9 cellular contexts compared by ENCODE assay signal in the genomic region with DNA sequence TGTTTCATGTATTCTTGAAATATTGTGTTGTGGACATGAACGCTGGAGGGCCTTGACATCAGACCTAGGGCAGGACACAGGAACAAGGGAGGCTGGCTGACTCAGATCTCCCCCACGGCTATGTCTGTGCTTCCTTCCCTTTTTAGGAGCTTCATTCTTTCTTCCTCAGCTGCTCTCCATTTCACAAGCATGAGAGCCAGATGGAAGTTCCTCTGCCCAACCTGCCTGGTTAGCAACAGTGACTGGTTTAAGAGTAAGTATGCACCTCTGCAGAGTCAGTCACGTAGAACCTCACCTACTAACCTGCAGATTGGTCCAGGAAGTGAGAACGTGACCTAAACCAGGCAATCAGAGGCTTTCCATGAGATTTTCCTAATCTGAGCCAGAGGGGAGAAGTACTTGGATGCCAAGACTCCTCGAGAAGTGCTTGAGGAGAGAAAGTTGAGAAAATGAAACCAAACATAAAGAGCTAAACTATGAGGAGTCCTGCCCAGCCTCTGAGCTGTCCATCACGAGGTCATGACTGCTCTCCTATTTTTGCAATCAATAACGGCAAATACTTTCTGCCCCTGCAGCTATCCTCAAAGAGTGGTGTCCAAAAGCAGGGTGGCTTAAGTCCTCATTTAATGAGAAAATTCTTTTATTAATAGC.
DNase-seq lines count a peak whose midpoint lies in the region; ATAC-seq, FAIRE-seq and TF ChIP-seq lines count a peak whose summit lies in the region.
"Had no signal": no experiment of that assay in that cellular context is flagged by ENCODE, and none has a peak within 500 bp of the region (broad histone marks: within the 10 kb centered on the region; RNA-seq: fewer than 3 reads in every experiment).

No MANE protein-coding gene starts in this region.

- no peak overlapping the region for H3K23ac ChIP-seq in mesenchymal stem cell (ENCODE audit: low read length in 2 of 2)

- H3K36me3 ChIP-seq in bronchial epithelial cell (ENCODE audit: control insufficient read depth, insufficient read depth, low read length) (no peaks in the 10 kb centered on the region), mesenchymal stem cell (ENCODE audit: control insufficient read depth in 1 of 2, insufficient read depth in 2 of 2, low read depth in 1 of 2, low read length in 2 of 2) (no peaks in the 10 kb centered on the region)

- TF ChIP-seq CTCF in AG10803 (conservative IDR thresholded peaks at IDR 0.05; ENCODE audit: low read length) (no peak), bronchial epithelial cell (IDR thresholded peaks at IDR 0.05; ENCODE audit: insufficient read depth, low read length, severe bottlenecking) (no peak)

- no peak overlapping the region for H3K18ac ChIP-seq in mesenchymal stem cell (ENCODE audit: low read depth in 1 of 2, low read length in 2 of 2)

- H3K27me3 ChIP-seq in bronchial epithelial cell (ENCODE audit: control insufficient read depth, insufficient read depth, low read length) (no peaks in the 10 kb centered on the region), mesenchymal stem cell (ENCODE audit: control insufficient read depth in 1 of 2, insufficient read depth in 1 of 2, low read length in 2 of 2) (no peaks in the 10 kb centered on the region)

- H3K4me1 ChIP-seq in mesenchymal stem cell (ENCODE audit: control insufficient read depth, insufficient read depth, low read depth, low read length) = peaks cover 3% of the 10 kb centered on the region

- FAIRE-seq in bronchial epithelial cell (lab: Jason Lieb, UNC) = peak; percentile 77
- FAIRE-seq in urothelium cell line (lab: Jason Lieb, UNC) = no peak

- H2BK12ac ChIP-seq in mesenchymal stem cell (ENCODE audit: low read length in 2 of 2) = peak overlapping the region in 1 of 2 experiments; percentile 33

- peaks cover 3% of the 10 kb centered on the region for H3K9me3 ChIP-seq in mesenchymal stem cell (ENCODE audit: control insufficient read depth, low read length)

- H4K8ac ChIP-seq in mesenchymal stem cell (ENCODE audit: low read length) = peak overlapping the region; percentile 69

- no peaks in the 10 kb centered on the region for H3K79me1 ChIP-seq in mesenchymal stem cell (replicated peaks; ENCODE audit: low read length, poor library complexity, severe bottlenecking)

- H3K4me2 ChIP-seq in mesenchymal stem cell (ENCODE audit: low read length, poor library complexity, severe bottlenecking) = no peak overlapping the region

- H2AFZ ChIP-seq in mesenchymal stem cell (ENCODE audit: low read depth, low read length) = peak overlapping the region; percentile 55

- peak overlapping the region; percentile 78 for H3K9ac ChIP-seq in mesenchymal stem cell (ENCODE audit: low read length)

- no peak for ATAC-seq in HG03025 (IDR thresholded peaks at IDR 0.05; ENCODE audit: low FRiP score, unreplicated experiment)
- no peak for ATAC-seq in HG03571 (IDR thresholded peaks at IDR 0.05; ENCODE audit: unreplicated experiment)

- H4K91ac ChIP-seq in mesenchymal stem cell (ENCODE audit: low read length) = peak overlapping the region; percentile 37

- H3K27ac ChIP-seq in mesenchymal stem cell (ENCODE audit: low read length, poor library complexity, severe bottlenecking) = no peak overlapping the region

- no peak overlapping the region for H2BK5ac ChIP-seq in mesenchymal stem cell (ENCODE audit: low read depth, low read length, poor library complexity, severe bottlenecking)

- DNase-seq in AG10803 (ENCODE audit: low read depth) = peak; percentile 54
- peak; percentile 74 for DNase-seq in M059J (ENCODE audit: low read depth)
- DNase-seq in bronchial epithelial cell (ENCODE audit: low read depth) = no peak
- no peak for DNase-seq in mesenchymal stem cell
- DNase-seq in GM19240 (ENCODE audit: insufficient read length, low spot score) = no peak
- DNase-seq in urothelium cell line (ENCODE audit: low spot score) = no peak
- DNase-seq: activated CD4-positive, alpha-beta memory T cell treated with anti-CD3 and anti-CD28 coated beads for 36 hours had no signal

- H3K4ac ChIP-seq in mesenchymal stem cell (ENCODE audit: low read depth in 1 of 2, low read length in 2 of 2) = no peak overlapping the region

- H3K4me3 ChIP-seq in AG10803 (ENCODE audit: low read length) = peak overlapping the region; percentile 0
- H3K4me3 ChIP-seq in bronchial epithelial cell (ENCODE audit: low read depth, low read length) = no peak overlapping the region
- H3K4me3 ChIP-seq in mesenchymal stem cell (ENCODE audit: insufficient read depth in 1 of 2, low read depth in 1 of 2, low read length in 2 of 2) = peak overlapping the region in 1 of 2 experiments; percentile 60

- H2AK5ac ChIP-seq in mesenchymal stem cell (ENCODE audit: low read length, severe bottlenecking) = no peak overlapping the region

- WGBS in mesenchymal stem cell = 89% methylated on average over 7 of the region's 7 CpGs

- H2BK120ac ChIP-seq in mesenchymal stem cell (ENCODE audit: low read depth, low read length) = no peak overlapping the region

- H2BK15ac ChIP-seq in mesenchymal stem cell (ENCODE audit: low read depth, poor library complexity, severe bottlenecking) = no peak overlapping the region

- H3K14ac ChIP-seq in mesenchymal stem cell (ENCODE audit: low read length in 2 of 2) = no peak overlapping the region

Comparison
In these comparisons a context has a peak if more than half of its experiments do, and no peak if none do; other contexts are left out.
1. DNase-seq: peak in AG10803 (single experiment) and M059J (single experiment); none in bronchial epithelial cell (single experiment), mesenchymal stem cell (single experiment), GM19240 (single experiment) and urothelium cell line (single experiment).